In the genomic region with DNA sequence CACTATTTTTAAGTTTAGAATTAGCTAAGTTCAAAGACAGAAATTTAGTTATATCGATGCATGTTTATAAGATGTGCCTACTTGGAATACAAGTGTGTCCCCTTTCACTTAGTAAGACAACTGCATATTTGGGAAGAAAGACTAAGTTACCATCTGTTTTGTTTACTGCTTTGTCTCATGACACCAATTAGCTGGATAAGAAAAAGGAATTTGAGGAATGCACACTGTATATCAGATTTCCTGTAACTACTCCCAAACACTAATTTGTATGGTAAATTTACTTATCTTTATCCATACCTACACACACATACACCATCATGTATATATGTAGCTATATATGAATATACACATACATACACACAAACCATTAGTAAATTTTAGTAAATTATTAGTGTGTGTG, we compare ENCODE assay signal across 27 cellular contexts.
"Had no signal": no experiment of that assay in that cellular context is flagged by ENCODE, and none has a peak within 500 bp of the region (broad histone marks: within the 10 kb centered on the region; RNA-seq: fewer than 3 reads in every experiment).

No MANE protein-coding gene starts in this region.

- H3K4me3 ChIP-seq: colonic mucosa, esophagus muscularis mucosa, gastroesophageal sphincter, heart left ventricle, hepatocyte, lower lobe of right lung, mucosa of descending colon, neural progenitor cell, right lobe of liver, stomach, thyroid gland, upper lobe of left lung had no signal

- H3K27me3 ChIP-seq: colonic mucosa, esophagus muscularis mucosa, foreskin keratinocyte, gastroesophageal sphincter, heart left ventricle, hepatocyte, neural progenitor cell, right lobe of liver, stomach, thyroid gland, upper lobe of left lung had no signal

- H3K27ac Mint-ChIP-seq: dendritic cell treated with granulocyte-macrophage colony-stimulating factor and Interleukin-4, amounts not matched to agents 40 ng/mL and 50 ng/mL, for 4 days; naive B cell; nephron; neural progenitor cell; progenitor cell of endocrine pancreas; stimulated activated effector memory CD8-positive, alpha-beta T cell treated with anti-CD3 and anti-CD28 coated beads, Interleukin-12 subunit alpha, Interleukin-12 subunit beta, amount 100 ng/mL, for 72 hours had no signal

- H3K4me1 Mint-ChIP-seq: naive B cell; nephron; neural progenitor cell; stimulated activated effector memory CD8-positive, alpha-beta T cell treated with anti-CD3 and anti-CD28 coated beads, Interleukin-12 subunit alpha, Interleukin-12 subunit beta, amount 100 ng/mL, for 72 hours had no signal

- H3K4me3 Mint-ChIP-seq: dendritic cell treated with granulocyte-macrophage colony-stimulating factor and Interleukin-4, amounts not matched to agents 40 ng/mL and 50 ng/mL, for 4 days; mesothelial cell of epicardium; naive B cell; nephron; neural progenitor cell; stimulated activated effector memory CD8-positive, alpha-beta T cell treated with anti-CD3 and anti-CD28 coated beads, Interleukin-12 subunit alpha, Interleukin-12 subunit beta, amount 100 ng/mL, for 72 hours had no signal

- H2AFZ ChIP-seq: hepatocyte, neural progenitor cell, parathyroid adenoma had no signal

- DNase-seq: colonic mucosa; effector CD8-positive, alpha-beta T cell; heart left ventricle; left cardiac atrium; left ventricle myocardium superior; lower lobe of right lung; mucosa of descending colon; naive B cell; right lobe of liver; small intestine; stimulated activated CD4-positive, alpha-beta T cell treated with anti-CD3 and anti-CD28 coated beads, Interleukin-2, amount 100 ng/mL, for 24 hours; stimulated activated CD4-positive, alpha-beta T cell treated with anti-CD3 and anti-CD28 coated beads, Interleukin-4, amount 100 ng/mL, for 24 hours; stimulated activated naive CD4-positive, alpha-beta T cell treated with Interleukin-2 at 50 U/mL for 16 hours; stomach; thyroid gland; upper lobe of left lung had no signal

- H3K9ac ChIP-seq: neural progenitor cell, parathyroid adenoma had no signal

- H3K4me1 ChIP-seq: colonic mucosa, esophagus muscularis mucosa, foreskin keratinocyte, gastroesophageal sphincter, heart left ventricle, lower lobe of right lung, neural progenitor cell, parathyroid adenoma, right lobe of liver, stomach, thyroid gland, upper lobe of left lung had no signal

- H3K79me2 ChIP-seq: hepatocyte, parathyroid adenoma had no signal

- H3K9me3 Mint-ChIP-seq: dendritic cell treated with granulocyte-macrophage colony-stimulating factor and Interleukin-4, amounts not matched to agents 40 ng/mL and 50 ng/mL, for 4 days; nephron; neural progenitor cell had no signal

- H3K27ac ChIP-seq: colonic mucosa, esophagus muscularis mucosa, foreskin keratinocyte, gastroesophageal sphincter, heart left ventricle, hepatocyte, lower lobe of right lung, neural progenitor cell, parathyroid adenoma, right lobe of liver, stomach, thyroid gland, upper lobe of left lung had no signal

- H3K36me3 ChIP-seq: colonic mucosa, esophagus muscularis mucosa, gastroesophageal sphincter, heart left ventricle, lower lobe of right lung, neural progenitor cell, right lobe of liver, stomach, thyroid gland, upper lobe of left lung had no signal

- H3K4me2 ChIP-seq: hepatocyte, neural progenitor cell had no signal

- ATAC-seq: foreskin keratinocyte; gastroesophageal sphincter; heart left ventricle; left cardiac atrium; left ventricle myocardium superior; lower lobe of right lung; mucosa of descending colon; right lobe of liver; stimulated activated effector memory CD8-positive, alpha-beta T cell treated with anti-CD3 and anti-CD28 coated beads, Interleukin-12 subunit alpha, Interleukin-12 subunit beta, amount 100 ng/mL, for 72 hours had no signal

- H3K36me3 Mint-ChIP-seq: naive B cell; neural progenitor cell; stimulated activated effector memory CD8-positive, alpha-beta T cell treated with anti-CD3 and anti-CD28 coated beads, Interleukin-12 subunit alpha, Interleukin-12 subunit beta, amount 100 ng/mL, for 72 hours had no signal

- H3K9me3 ChIP-seq: colonic mucosa, esophagus muscularis mucosa, gastroesophageal sphincter, lower lobe of right lung, mucosa of descending colon, right lobe of liver, stomach, thyroid gland, upper lobe of left lung had no signal

- H3K27me3 Mint-ChIP-seq: dendritic cell treated with granulocyte-macrophage colony-stimulating factor and Interleukin-4, amounts not matched to agents 40 ng/mL and 50 ng/mL, for 4 days; naive B cell; progenitor cell of endocrine pancreas had no signal
